In the genomic region with DNA sequence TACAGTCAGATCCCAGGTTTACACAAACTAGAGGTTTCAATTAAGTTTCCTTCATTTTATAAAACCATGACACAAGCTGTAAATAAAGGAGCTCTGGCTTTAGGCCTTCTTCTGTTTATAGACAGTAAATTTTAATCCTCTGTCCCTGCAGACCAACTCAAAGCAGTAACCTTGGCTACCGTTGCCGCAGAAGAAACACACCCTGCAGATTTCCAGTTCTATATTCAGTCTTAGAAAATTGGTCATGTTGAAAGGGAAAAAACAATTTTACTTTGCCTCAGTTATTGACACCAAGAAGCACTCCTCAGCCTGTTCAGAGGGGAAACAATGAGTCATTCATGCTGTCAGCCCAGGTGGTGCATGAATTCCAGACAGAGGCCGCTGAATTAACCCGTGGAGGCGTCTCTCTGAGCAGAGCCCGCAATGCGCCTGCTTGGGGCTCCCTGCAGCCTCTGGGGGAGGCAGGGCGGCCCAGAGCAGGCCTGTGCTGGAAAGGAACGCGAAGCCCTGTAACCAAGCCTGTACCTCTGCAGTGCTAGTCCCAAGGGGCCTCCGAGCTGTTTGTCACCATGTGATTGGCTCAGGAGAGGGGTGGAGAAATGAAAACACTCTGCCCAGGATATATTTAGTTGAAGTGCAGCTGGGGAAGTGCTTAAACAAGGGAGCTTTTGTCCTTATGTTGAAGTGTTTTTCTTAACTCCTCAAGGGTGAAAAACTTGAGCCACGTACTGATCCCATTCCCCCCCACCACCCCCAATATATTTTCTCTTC, we compare ENCODE assay signal across 8 cellular contexts.
DNase-seq lines count a peak whose midpoint lies in the region; ATAC-seq and TF ChIP-seq lines count a peak whose summit lies in the region.

No MANE protein-coding gene starts in this region.

- H3K4me1 ChIP-seq in lower lobe of right lung: peaks cover 54% of the 10 kb centered on the region

- no peaks in the 10 kb centered on the region for H3K27me3 ChIP-seq in dorsolateral prefrontal cortex
- H3K27me3 ChIP-seq in lower lobe of right lung (ENCODE audit: low read depth): no peaks in the 10 kb centered on the region

- H3K4me3 Mint-ChIP-seq in CD14-positive monocyte: peak overlapping the region; percentile 72 to 84

- peak; percentile 95 for ATAC-seq in GM19438 (IDR thresholded peaks at IDR 0.05; ENCODE audit: low read depth, unreplicated experiment)
- peak; percentile 98 for ATAC-seq in HG03571 (IDR thresholded peaks at IDR 0.05; ENCODE audit: unreplicated experiment)
- ATAC-seq in lower lobe of right lung: peak; percentile 97 to 99

- peak; percentile 67 for DNase-seq in CD14-positive monocyte (ENCODE audit: low spot score)
- DNase-seq in NCI-H774 (lab: John Stamatoyannopoulos, UW): peak; percentile 90
- peak; percentile 87 to 89 for DNase-seq in activated CD4-positive, alpha-beta T cell treated with anti-CD3 and anti-CD28 coated beads, Interleukin-2, amount 50 U/mL, for 48 hours
- peak; percentile 72 to 95 (median 92) for DNase-seq in dorsolateral prefrontal cortex
- DNase-seq in lower lobe of right lung: peak; percentile 93
- peak; percentile 70 to 88 (median 85) for DNase-seq in stimulated activated CD4-positive, alpha-beta T cell treated with anti-CD3 and anti-CD28 coated beads, TNF-alpha, amount 100 ng/mL, for 24 hours (ENCODE audit: low read depth in 3 of 3)

- H3K27ac Mint-ChIP-seq in CD14-positive monocyte: peak overlapping the region; percentile 86 to 97 (median 94)

- TF ChIP-seq CTCF in CD14-positive monocyte (IDR thresholded peaks at IDR 0.05) (no peak), dorsolateral prefrontal cortex (IDR thresholded peaks at IDR 0.05 in 54 of 56, conservative IDR thresholded peaks at IDR 0.05 in 2 of 56; ENCODE audit: low read depth in 1 of 56, partially characterized antibody in 56 of 56) (peak in 19 of 56 donors; percentile 7 to 37 (median 22)), lower lobe of right lung (IDR thresholded peaks at IDR 0.05) (no peak)

- peak overlapping the region; percentile 2 to 64 (median 45) for H3K4me3 ChIP-seq in dorsolateral prefrontal cortex
- H3K4me3 ChIP-seq in lower lobe of right lung: peak overlapping the region; percentile 37

- no peaks in the 10 kb centered on the region for H3K36me3 ChIP-seq in lower lobe of right lung

- no peaks in the 10 kb centered on the region for H3K9me3 ChIP-seq in lower lobe of right lung

- H3K9me3 Mint-ChIP-seq in CD14-positive monocyte: no peaks in the 10 kb centered on the region

- intact Hi-C loops in CD14-positive monocyte (cut with micrococcal nuclease) (no loop called here), dorsolateral prefrontal cortex (cut with DNase I) (loop anchor here (1.0 to 5.0 kb wide), 4 partner anchors 11 to 71 kb away; partner anchors contain the start of gene CHD2 (in 1 of the 2)), lower lobe of right lung (cut with DNase I) (no loop called here)

- H3K27me3 Mint-ChIP-seq in CD14-positive monocyte (ENCODE audit: low read depth in 3 of 3): peaks cover 0 to 3% (median 0%) of the 10 kb centered on the region in 3 donors

- H3K36me3 Mint-ChIP-seq in CD14-positive monocyte: no peaks in the 10 kb centered on the region

- peaks cover 38% of the 10 kb centered on the region for H3K4me1 Mint-ChIP-seq in CD14-positive monocyte

- H3K27ac ChIP-seq in dorsolateral prefrontal cortex (peak overlapping the region; percentile 94 to 100 (median 99)), lower lobe of right lung (peak overlapping the region; percentile 91)

Comparison
In these comparisons a context has a peak if more than half of its experiments do, and no peak if none do; other contexts are left out.
1. Peak in every context shown above with its lines: DNase-seq, ATAC-seq, H3K4me3 ChIP-seq and H3K27ac ChIP-seq.
2. intact Hi-C loops: an anchor here in dorsolateral prefrontal cortex (1.0 to 5.0 kb wide); none called in CD14-positive monocyte and lower lobe of right lung.